2 cellular contexts compared by ENCODE assay signal in genomic region chr5:1495525-1495897, GRCh38.
TF ChIP-seq lines count a peak whose summit lies in the region.

No MANE protein-coding gene starts in this region.

TF ChIP-seq in H1, 55 proteins besides CTCF, POLR2A, EP300 and RAD21:
- TF ChIP-seq CEBPB (IDR thresholded peaks at IDR 0.05; ENCODE audit: low read depth, low read length) (no peak), NRF1 (IDR thresholded peaks at IDR 0.05; ENCODE audit: low read depth, low read length) (no peak), YY1 (IDR thresholded peaks at IDR 0.05; ENCODE audit: low read depth, low read length) (no peak), RNF2 (IDR thresholded peaks at IDR 0.05; ENCODE audit: borderline replicate concordance, low read depth, low read length, missing control alignments, poor library complexity, severe bottlenecking) (no peak), SP2 (IDR thresholded peaks at IDR 0.05; ENCODE audit: low read length) (no peak), POU5F1 (IDR thresholded peaks at IDR 0.05; ENCODE audit: low read depth, low read length) (no peak), KDM5A (IDR thresholded peaks at IDR 0.05; ENCODE audit: low read length) (no peak), NANOG (IDR thresholded peaks at IDR 0.05; ENCODE audit: insufficient read depth, low read depth, low read length, poor library complexity, severe bottlenecking) (no peak), CBX8 (IDR thresholded peaks at IDR 0.05; ENCODE audit: borderline replicate concordance, low read depth, low read length) (no peak), MAX (IDR thresholded peaks at IDR 0.05) (no peak)
TF ChIP-seq in H1: peak in this region for 0.

TF ChIP-seq in GM23338, 12 proteins besides CTCF, POLR2A, EP300 and RAD21:
- no peak for TF ChIP-seq ZNF114 (CRISPR knock-in tag; IDR thresholded peaks at IDR 0.05)
- no peak for TF ChIP-seq REST (IDR thresholded peaks at IDR 0.05; ENCODE audit: unreplicated experiment)
- no peak for TF ChIP-seq ETS1 (IDR thresholded peaks at IDR 0.05)
